In the genomic region with DNA sequence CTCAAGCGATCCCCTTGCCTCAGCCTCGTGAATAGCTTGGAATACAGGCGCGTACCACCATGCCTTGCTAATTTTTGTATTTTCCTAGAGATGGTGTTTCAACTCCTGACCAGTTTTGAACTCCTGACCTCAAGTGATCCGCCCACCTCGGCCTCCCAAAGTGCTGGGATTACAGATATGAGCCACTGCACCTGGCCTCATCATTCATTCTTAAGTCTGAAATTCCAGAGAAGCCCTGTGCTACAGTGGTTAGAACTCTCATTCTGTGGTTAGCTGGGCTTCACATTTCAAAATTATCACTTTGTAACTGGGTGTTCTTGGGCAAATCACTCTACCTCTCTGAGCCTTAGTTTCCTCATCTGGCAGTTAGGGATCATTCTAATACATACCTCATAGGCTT, we compare ENCODE assay signal across 23 cellular contexts.
DNase-seq lines count a peak whose midpoint lies in the region; ATAC-seq, FAIRE-seq and TF ChIP-seq lines count a peak whose summit lies in the region.
"Had no signal": no experiment of that assay in that cellular context is flagged by ENCODE, and none has a peak within 500 bp of the region (broad histone marks: within the 10 kb centered on the region; RNA-seq: fewer than 3 reads in every experiment).

No MANE protein-coding gene starts in this region.

- H3K36me3 ChIP-seq in astrocyte (ENCODE audit: insufficient read depth, low read length): no peaks in the 10 kb centered on the region
- H3K36me3 ChIP-seq: Peyer's patch, SJSA1 had no signal

- no peak for FAIRE-seq in astrocyte (lab: Jason Lieb, UNC)
- FAIRE-seq: A204.1, D721Med had no signal

- H3K9me3 Mint-ChIP-seq in astrocyte (ENCODE audit: unreplicated experiment): no peaks in the 10 kb centered on the region

- peaks cover 24% of the 10 kb centered on the region for H3K27me3 Mint-ChIP-seq in astrocyte (ENCODE audit: low read depth, unreplicated experiment)

- H3K27ac ChIP-seq in astrocyte (ENCODE audit: low read depth, low read length): no peak overlapping the region
- H3K27ac ChIP-seq: Peyer's patch, SJSA1 had no signal

- peak overlapping the region; percentile 47 for H3K27ac Mint-ChIP-seq in astrocyte (ENCODE audit: unreplicated experiment)
- H3K27ac Mint-ChIP-seq: B cell, CD14-positive monocyte had no signal

- peaks cover 14% of the 10 kb centered on the region for H3K27me3 ChIP-seq in astrocyte (ENCODE audit: insufficient read depth, low read length)
- H3K27me3 ChIP-seq: Peyer's patch, SJSA1 had no signal

- peaks cover 35% of the 10 kb centered on the region for H3K4me1 Mint-ChIP-seq in astrocyte (ENCODE audit: low read depth, unreplicated experiment)
- H3K4me1 Mint-ChIP-seq: CD14-positive monocyte had no signal

- no peak overlapping the region for H3K4me3 Mint-ChIP-seq in astrocyte (ENCODE audit: unreplicated experiment)
- H3K4me3 Mint-ChIP-seq: B cell had no signal

- no peak for ATAC-seq in HG03039 (IDR thresholded peaks at IDR 0.05; ENCODE audit: unreplicated experiment)

- peaks cover 3% of the 10 kb centered on the region for H3K36me3 Mint-ChIP-seq in astrocyte (ENCODE audit: low read depth, unreplicated experiment)

- H3K9me3 ChIP-seq in astrocyte (ENCODE audit: insufficient read depth, low read depth, low read length): no peaks in the 10 kb centered on the region
- H3K9me3 ChIP-seq: Peyer's patch, SJSA1 had no signal

- H3K79me2 ChIP-seq in astrocyte (ENCODE audit: insufficient read depth, low read length): no peaks in the 10 kb centered on the region

- no peaks in the 10 kb centered on the region for H4K20me1 ChIP-seq in astrocyte (ENCODE audit: insufficient read depth, low read length)

- H3K4me3 ChIP-seq in astrocyte (ENCODE audit: insufficient read depth, low read depth, low read length): no peak overlapping the region
- H3K4me3 ChIP-seq: Peyer's patch, SJSA1 had no signal

- no peak overlapping the region for H2AFZ ChIP-seq in astrocyte (ENCODE audit: low read depth, low read length)

- no peak overlapping the region for H3K4me2 ChIP-seq in astrocyte (ENCODE audit: low read length)

- H3K9ac ChIP-seq in astrocyte (ENCODE audit: low read length): no peak overlapping the region

- DNase-seq in Daoy (ENCODE audit: low read depth) (peak; percentile 21), astrocyte (ENCODE audit: low read depth) (peak; percentile 58), kidney glomerular epithelial cell (lab: John Stamatoyannopoulos, UW) (peak; percentile 26), renal cortical epithelial cell (ENCODE audit: low read depth) (peak; percentile 19), NCI-H2196 (lab: John Stamatoyannopoulos, UW; ENCODE audit: unreplicated experiment) (no peak), NCI-H2227 treated with DMSO at 0.1 percent for 48 hours (lab: John Stamatoyannopoulos, UW) (no peak)
- DNase-seq: DMS53, EL, GF-D8, NCI-H1092, NCI-H1436, NCI-H187 treated with DMSO at 0.1 percent for 48 hours, NCI-H2107, NCI-H345, NCI-H524 treated with DMSO at 0.1 percent for 48 hours, NCI-H82 had no signal

- H3K4me1 ChIP-seq in astrocyte (ENCODE audit: insufficient read depth, low read length): peaks cover 23% of the 10 kb centered on the region
- H3K4me1 ChIP-seq: Peyer's patch had no signal

- no peak for TF ChIP-seq CTCF in astrocyte (IDR thresholded peaks at IDR 0.05; ENCODE audit: insufficient read depth, low read depth, low read length)

Comparison
In these comparisons a context has a peak if more than half of its experiments do, and no peak if none do; other contexts are left out.
1. DNase-seq: peak in Daoy (single experiment), astrocyte (single experiment), kidney glomerular epithelial cell (single experiment) and renal cortical epithelial cell (single experiment); none in NCI-H2196 (single experiment) and NCI-H2227 treated with DMSO at 0.1 percent for 48 hours (single experiment).